Comparison of ENCODE assay signal across 10 cellular contexts in genomic region chr4:41146716-41147506, GRCh38.
A peak's percentile ranks its signal among the peaks of the same experiment; 100 is the strongest.
DNase-seq lines count a peak whose midpoint lies in the region; ATAC-seq and TF ChIP-seq lines count a peak whose summit lies in the region.
"Had no signal": no experiment of that assay in that cellular context is flagged by ENCODE, and none has a peak within 500 bp of the region (broad histone marks: within the 10 kb centered on the region; RNA-seq: fewer than 3 reads in every experiment).

No MANE protein-coding gene starts in this region.

- H3K4me1 ChIP-seq in ectodermal cell (ENCODE audit: control insufficient read depth, insufficient read depth, low read length) (peaks cover 22% of the 10 kb centered on the region), lower lobe of right lung (peaks cover 48% of the 10 kb centered on the region), thoracic aorta (ENCODE audit: control insufficient read depth in 1 of 2, low read depth in 2 of 2) (peaks cover 50 to 82% of the 10 kb centered on the region in 2 donors)

- DNase-seq in NCI-H69 (lab: John Stamatoyannopoulos, UW) (peak; percentile 30), lower lobe of right lung (no peak), thoracic aorta (ENCODE audit: low spot score) (no peak), DMS79 treated with DMSO at 0.1 percent for 48 hours (lab: John Stamatoyannopoulos, UW) (no peak)
- DNase-seq in stimulated activated naive B cell treated with anti-CD40 and anti-IgM and Interleukin-4, amounts not matched to agents 10 μg/mL and 1 μg/mL and 100 μg/mL, for 72 hours = no peak
- no peak for DNase-seq in activated CD4-positive, CD25-positive, alpha-beta regulatory T cell treated with anti-CD3 and anti-CD28 coated beads, Interleukin-2, amount 50 U/mL, for 72 hours
- DNase-seq: activated gamma-delta T cell treated with Interleukin-2 at 50 U/mL for 16 hours, mucosa of descending colon had no signal

- ATAC-seq in lower lobe of right lung (no peak), thoracic aorta (ENCODE audit: insufficient number of reproducible peaks, low FRiP score, low read depth) (peak; percentile 47), GM21526 (IDR thresholded peaks at IDR 0.05; ENCODE audit: low FRiP score, unreplicated experiment) (no peak)
- ATAC-seq in stimulated activated naive B cell treated with anti-CD40 and anti-IgM and Interleukin-4, amounts not matched to agents 10 μg/mL and 1 μg/mL and 100 μg/mL, for 72 hours (replicated peaks) = no peak
- ATAC-seq: mucosa of descending colon had no signal

- H3K27me3 Mint-ChIP-seq in stimulated activated naive B cell treated with anti-CD40 and anti-IgM and Interleukin-4, amounts not matched to agents 10 μg/mL and 1 μg/mL and 100 μg/mL, for 72 hours = peaks cover 0 to 15% of the 10 kb centered on the region in 2 donors

- H3K4me3 Mint-ChIP-seq in stimulated activated naive B cell treated with anti-CD40 and anti-IgM and Interleukin-4, amounts not matched to agents 10 μg/mL and 1 μg/mL and 100 μg/mL, for 72 hours = no peak overlapping the region

- H3K27me3 ChIP-seq in ectodermal cell (ENCODE audit: control insufficient read depth, insufficient read depth, low read length, poor library complexity, severe bottlenecking) (no peaks in the 10 kb centered on the region), lower lobe of right lung (ENCODE audit: low read depth) (no peaks in the 10 kb centered on the region), thoracic aorta (replicated peaks; ENCODE audit: insufficient read depth) (no peaks in the 10 kb centered on the region)

- peaks cover 0 to 5% of the 10 kb centered on the region in 2 donors for H3K9me3 Mint-ChIP-seq in stimulated activated naive B cell treated with anti-CD40 and anti-IgM and Interleukin-4, amounts not matched to agents 10 μg/mL and 1 μg/mL and 100 μg/mL, for 72 hours

- no peaks in the 10 kb centered on the region for H3K9me3 ChIP-seq in ectodermal cell (ENCODE audit: control insufficient read depth, low read length)
- no peaks in the 10 kb centered on the region for H3K9me3 ChIP-seq in lower lobe of right lung
- no peaks in the 10 kb centered on the region for H3K9me3 ChIP-seq in thoracic aorta
- H3K9me3 ChIP-seq: mucosa of descending colon had no signal

- 48 to 53% methylated on average over 14 of the region's 14 CpGs for WGBS in ectodermal cell, 2 experiments

- no peak overlapping the region for H3K27ac Mint-ChIP-seq in stimulated activated naive B cell treated with anti-CD40 and anti-IgM and Interleukin-4, amounts not matched to agents 10 μg/mL and 1 μg/mL and 100 μg/mL, for 72 hours

- TF ChIP-seq CTCF in lower lobe of right lung (IDR thresholded peaks at IDR 0.05) (no peak), thoracic aorta (IDR thresholded peaks at IDR 0.05) (no peak)

- H3K4me1 Mint-ChIP-seq in stimulated activated naive B cell treated with anti-CD40 and anti-IgM and Interleukin-4, amounts not matched to agents 10 μg/mL and 1 μg/mL and 100 μg/mL, for 72 hours = no peaks in the 10 kb centered on the region

- no peak overlapping the region for H3K4me3 ChIP-seq in ectodermal cell (ENCODE audit: insufficient read depth, low read depth, low read length)
- H3K4me3 ChIP-seq in lower lobe of right lung = no peak overlapping the region
- peak overlapping the region; percentile 30 for H3K4me3 ChIP-seq in thoracic aorta
- H3K4me3 ChIP-seq: mucosa of descending colon had no signal

- H3K27ac ChIP-seq in ectodermal cell (ENCODE audit: insufficient read depth, low read depth, low read length, poor library complexity, severe bottlenecking) = peak overlapping the region; percentile 87
- H3K27ac ChIP-seq in lower lobe of right lung = peak overlapping the region; percentile 82
- peak overlapping the region; percentile 80 to 85 for H3K27ac ChIP-seq in thoracic aorta

- no peaks in the 10 kb centered on the region for H3K36me3 Mint-ChIP-seq in stimulated activated naive B cell treated with anti-CD40 and anti-IgM and Interleukin-4, amounts not matched to agents 10 μg/mL and 1 μg/mL and 100 μg/mL, for 72 hours

- intact Hi-C loops in lower lobe of right lung (cut with DNase I) = no loop called here

- H3K36me3 ChIP-seq in ectodermal cell (ENCODE audit: control insufficient read depth, insufficient read depth, low read length) (no peaks in the 10 kb centered on the region), lower lobe of right lung (no peaks in the 10 kb centered on the region), thoracic aorta (no peaks in the 10 kb centered on the region)
